Comparison of ENCODE assay signal across 2 cellular contexts in the genomic region with DNA sequence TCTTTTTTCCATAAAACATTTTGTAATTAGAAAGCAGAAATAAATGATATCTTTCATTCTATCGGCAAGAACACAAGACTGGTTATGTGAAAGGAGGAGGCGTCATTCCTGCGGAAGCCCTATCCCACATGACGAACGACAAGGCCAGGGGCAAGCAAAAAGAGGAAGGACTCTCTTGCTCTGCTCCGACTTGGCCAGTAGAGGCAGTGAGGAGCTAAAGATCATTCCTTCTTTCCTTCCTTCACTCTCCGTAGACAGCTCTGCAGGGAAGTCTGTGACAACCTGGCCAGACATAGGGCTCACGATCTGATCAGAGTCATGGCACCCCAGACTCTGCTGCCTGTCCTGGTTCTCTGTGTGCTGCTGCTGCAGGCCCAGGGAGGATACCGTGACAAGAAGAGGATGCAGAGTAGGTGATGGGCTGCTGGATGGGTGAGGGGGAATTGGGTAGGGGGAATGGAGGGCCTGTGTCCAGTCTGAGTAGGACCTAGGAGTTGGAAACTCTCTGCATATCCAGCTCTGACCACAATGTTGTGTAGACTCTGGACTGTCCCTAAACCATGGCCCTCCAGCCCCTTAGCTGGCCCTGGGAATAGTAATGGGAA.
TF ChIP-seq lines count a peak whose summit lies in the region.

A gene (plus strand): TSS at position 244 of the 605 bp plus-strand sequence. CDS start 75 bp downstream, at position 319.

TF ChIP-seq in HEK293, 187 proteins besides CTCF, POLR2A, EP300 and RAD21 (continued from another document):
- TF ChIP-seq, protein P1, sequence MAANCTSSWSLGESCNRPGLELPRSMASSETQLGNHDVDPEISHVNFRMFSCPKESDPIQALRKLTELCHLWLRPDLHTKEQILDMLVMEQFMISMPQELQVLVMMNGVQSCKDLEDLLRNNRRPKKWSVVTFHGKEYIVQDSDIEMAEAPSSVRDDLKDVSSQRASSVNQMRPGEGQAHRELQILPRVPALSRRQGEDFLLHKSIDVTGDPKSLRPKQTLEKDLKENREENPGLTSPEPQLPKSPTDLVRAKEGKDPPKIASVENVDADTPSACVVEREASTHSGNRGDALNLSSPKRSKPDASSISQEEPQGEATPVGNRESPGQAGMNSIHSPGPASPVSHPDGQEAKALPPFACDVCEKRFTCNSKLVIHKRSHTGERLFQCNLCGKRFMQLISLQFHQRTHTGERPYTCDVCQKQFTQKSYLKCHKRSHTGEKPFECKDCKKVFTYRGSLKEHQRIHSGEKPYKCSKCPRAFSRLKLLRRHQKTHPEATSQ (tag by site-specific recombination; IDR thresholded peaks at IDR 0.05) = no peak
- TF ChIP-seq ZNF266 (tag by site-specific recombination; IDR thresholded peaks at IDR 0.05; ENCODE audit: low read depth) = no peak

TF ChIP-seq in K562, 482 proteins besides CTCF, POLR2A, EP300 and RAD21 (continued from another document):
- TF ChIP-seq, protein P2, sequence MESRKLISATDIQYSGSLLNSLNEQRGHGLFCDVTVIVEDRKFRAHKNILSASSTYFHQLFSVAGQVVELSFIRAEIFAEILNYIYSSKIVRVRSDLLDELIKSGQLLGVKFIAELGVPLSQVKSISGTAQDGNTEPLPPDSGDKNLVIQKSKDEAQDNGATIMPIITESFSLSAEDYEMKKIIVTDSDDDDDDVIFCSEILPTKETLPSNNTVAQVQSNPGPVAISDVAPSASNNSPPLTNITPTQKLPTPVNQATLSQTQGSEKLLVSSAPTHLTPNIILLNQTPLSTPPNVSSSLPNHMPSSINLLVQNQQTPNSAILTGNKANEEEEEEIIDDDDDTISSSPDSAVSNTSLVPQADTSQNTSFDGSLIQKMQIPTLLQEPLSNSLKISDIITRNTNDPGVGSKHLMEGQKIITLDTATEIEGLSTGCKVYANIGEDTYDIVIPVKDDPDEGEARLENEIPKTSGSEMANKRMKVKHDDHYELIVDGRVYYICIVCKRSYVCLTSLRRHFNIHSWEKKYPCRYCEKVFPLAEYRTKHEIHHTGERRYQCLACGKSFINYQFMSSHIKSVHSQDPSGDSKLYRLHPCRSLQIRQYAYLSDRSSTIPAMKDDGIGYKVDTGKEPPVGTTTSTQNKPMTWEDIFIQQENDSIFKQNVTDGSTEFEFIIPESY (CRISPR knock-in tag; IDR thresholded peaks at IDR 0.05) = no peak
- TF ChIP-seq ZNF184 (CRISPR knock-in tag; IDR thresholded peaks at IDR 0.05) = no peak
- TF ChIP-seq, protein P3, sequence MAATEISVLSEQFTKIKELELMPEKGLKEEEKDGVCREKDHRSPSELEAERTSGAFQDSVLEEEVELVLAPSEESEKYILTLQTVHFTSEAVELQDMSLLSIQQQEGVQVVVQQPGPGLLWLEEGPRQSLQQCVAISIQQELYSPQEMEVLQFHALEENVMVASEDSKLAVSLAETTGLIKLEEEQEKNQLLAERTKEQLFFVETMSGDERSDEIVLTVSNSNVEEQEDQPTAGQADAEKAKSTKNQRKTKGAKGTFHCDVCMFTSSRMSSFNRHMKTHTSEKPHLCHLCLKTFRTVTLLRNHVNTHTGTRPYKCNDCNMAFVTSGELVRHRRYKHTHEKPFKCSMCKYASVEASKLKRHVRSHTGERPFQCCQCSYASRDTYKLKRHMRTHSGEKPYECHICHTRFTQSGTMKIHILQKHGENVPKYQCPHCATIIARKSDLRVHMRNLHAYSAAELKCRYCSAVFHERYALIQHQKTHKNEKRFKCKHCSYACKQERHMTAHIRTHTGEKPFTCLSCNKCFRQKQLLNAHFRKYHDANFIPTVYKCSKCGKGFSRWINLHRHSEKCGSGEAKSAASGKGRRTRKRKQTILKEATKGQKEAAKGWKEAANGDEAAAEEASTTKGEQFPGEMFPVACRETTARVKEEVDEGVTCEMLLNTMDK (IDR thresholded peaks at IDR 0.05; ENCODE audit: borderline replicate concordance, insufficient read depth, low read depth, low read length, poor library complexity, severe bottlenecking) = no peak
- TF ChIP-seq, protein P4, sequence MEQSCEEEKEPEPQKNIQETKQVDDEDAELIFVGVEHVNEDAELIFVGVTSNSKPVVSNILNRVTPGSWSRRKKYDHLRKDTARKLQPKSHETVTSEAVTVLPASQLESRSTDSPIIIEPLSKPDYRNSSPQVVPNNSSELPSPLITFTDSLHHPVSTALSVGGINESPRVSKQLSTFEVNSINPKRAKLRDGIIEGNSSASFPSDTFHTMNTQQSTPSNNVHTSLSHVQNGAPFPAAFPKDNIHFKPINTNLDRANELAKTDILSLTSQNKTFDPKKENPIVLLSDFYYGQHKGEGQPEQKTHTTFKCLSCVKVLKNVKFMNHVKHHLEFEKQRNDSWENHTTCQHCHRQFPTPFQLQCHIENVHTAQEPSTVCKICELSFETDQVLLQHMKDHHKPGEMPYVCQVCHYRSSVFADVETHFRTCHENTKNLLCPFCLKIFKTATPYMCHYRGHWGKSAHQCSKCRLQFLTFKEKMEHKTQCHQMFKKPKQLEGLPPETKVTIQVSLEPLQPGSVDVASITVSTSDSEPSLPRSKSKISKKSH (CRISPR knock-in tag; IDR thresholded peaks at IDR 0.05) = no peak
- peak; percentile 79 for TF ChIP-seq SPI1 (IDR thresholded peaks at IDR 0.05; ENCODE audit: borderline replicate concordance, low read depth, low read length)
- TF ChIP-seq SMARCC2 (IDR thresholded peaks at IDR 0.05; ENCODE audit: low read depth) = no peak
- TF ChIP-seq PML (IDR thresholded peaks at IDR 0.05; ENCODE audit: low read length) = no peak
- TF ChIP-seq RB1 (IDR thresholded peaks at IDR 0.05; ENCODE audit: low read depth) = peak; percentile 22; the same call in 1 of the 2 replicates
- no peak for TF ChIP-seq HNRNPL (IDR thresholded peaks at IDR 0.05; ENCODE audit: low read depth, low read length)
- TF ChIP-seq SMC3 (conservative IDR thresholded peaks at IDR 0.05; ENCODE audit: insufficient read depth, low read depth, low read length) = 0 out of 2 replicates have a peak, but pooled peaks have one; percentile 23
- peak; percentile 72; the same call in 1 of the 2 replicates for TF ChIP-seq ZNF24 (IDR thresholded peaks at IDR 0.05)
- 0 out of 2 replicates have a peak, but pooled peaks have one; percentile 14 for TF ChIP-seq CREM (IDR thresholded peaks at IDR 0.05; ENCODE audit: low read depth)
